8 cellular contexts compared by ENCODE assay signal in the genomic region with DNA sequence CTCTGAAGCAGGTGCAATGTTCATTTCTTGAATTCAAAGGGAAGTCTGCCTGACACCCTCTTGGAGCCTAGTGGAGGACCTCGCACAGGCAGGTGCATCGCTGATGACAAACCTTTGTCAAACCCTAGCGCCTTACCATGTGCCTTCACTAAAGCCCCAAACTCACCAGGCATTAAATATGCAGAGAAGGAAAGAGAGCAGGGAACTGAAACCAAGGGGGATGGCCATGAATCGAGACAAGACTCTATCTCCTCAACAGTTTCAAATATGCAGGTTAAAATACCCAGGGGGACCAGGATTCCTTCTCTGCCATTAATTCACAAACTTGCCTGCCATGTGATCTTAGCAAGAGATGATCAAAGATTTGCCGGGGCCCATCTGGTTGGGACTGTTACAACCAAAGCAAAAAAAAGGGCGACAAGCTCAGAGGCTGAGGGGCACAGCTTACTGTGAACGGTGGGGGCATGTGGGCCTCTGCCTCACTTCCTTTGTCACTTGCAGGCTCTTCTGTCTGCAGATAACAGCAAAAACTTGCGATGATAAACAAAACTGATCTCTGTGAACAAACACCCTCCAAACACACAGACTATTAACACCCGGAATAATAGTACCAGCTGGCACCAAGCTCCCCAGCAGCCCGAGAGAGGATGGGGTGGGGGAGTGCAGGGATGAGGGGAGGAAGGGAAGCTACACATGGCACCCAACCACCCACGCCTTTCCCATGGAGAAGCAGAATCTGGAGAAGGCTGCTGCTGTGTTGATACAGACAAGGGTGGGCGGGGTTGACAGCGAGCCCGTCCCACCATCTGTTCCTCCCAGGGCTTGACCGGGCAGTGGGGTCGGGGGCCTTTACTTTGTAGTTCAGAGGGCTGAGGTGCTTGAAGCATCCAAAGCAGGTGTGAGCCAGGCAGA. TPM values are rescaled to one million over a fixed set of nuclear protein-coding genes. Genes with fewer than 3 reads are reported as not detected.
DNase-seq lines count a peak whose midpoint lies in the region; ATAC-seq and TF ChIP-seq lines count a peak whose summit lies in the region.

No MANE protein-coding gene starts in this region.

- H3K4me1 Mint-ChIP-seq in type B pancreatic cell (ENCODE audit: unreplicated experiment): peaks cover 17% of the 10 kb centered on the region

- no peaks in the 10 kb centered on the region for H3K9me2 ChIP-seq in PC-9 (ENCODE audit: insufficient read depth)
- no peaks in the 10 kb centered on the region for H3K9me2 ChIP-seq in hepatocyte (replicated peaks; ENCODE audit: insufficient read depth)

- POLR2A ChIA-PET in PC-9 (lab: Charles Lee; ENCODE audit: unreplicated experiment): interaction anchor here (0.5 kb wide), 1 partner anchor 127 kb away, joined by 3 read pairs; no protein-coding TSS in a partner anchor

- 74% methylated on average over 16 of the region's 16 CpGs for WGBS in hepatocyte (ENCODE audit: low lambda C conversion rate, missing lambda C conversion rate)

- H3K9me3 ChIP-seq in PC-9 (ENCODE audit: insufficient read depth, low read depth) (no peaks in the 10 kb centered on the region), hepatocyte (ENCODE audit: low read depth) (no peaks in the 10 kb centered on the region), MG63 (no peaks in the 10 kb centered on the region)

- ATAC-seq in GM18861 (IDR thresholded peaks at IDR 0.05; ENCODE audit: unreplicated experiment): peak; percentile 63
- ATAC-seq in HG02973 (IDR thresholded peaks at IDR 0.05; ENCODE audit: unreplicated experiment): peak; percentile 51

- H3K4me1 ChIP-seq in PC-9 (replicated peaks; ENCODE audit: insufficient read depth) (no peaks in the 10 kb centered on the region), hepatocyte (ENCODE audit: insufficient read depth) (peaks cover 4% of the 10 kb centered on the region)

- peaks cover 57% of the 10 kb centered on the region for H3F3A ChIP-seq in PC-9 (ENCODE audit: insufficient read depth, low read depth)

- H3K36me3 ChIP-seq in PC-9 (ENCODE audit: low read depth) (peaks cover 16% of the 10 kb centered on the region; the same call in 1 of the 2 replicates), hepatocyte (replicated peaks; ENCODE audit: insufficient read depth, low read depth) (no peaks in the 10 kb centered on the region), MG63 (peaks cover 32% of the 10 kb centered on the region)

- H3K27me3 Mint-ChIP-seq in type B pancreatic cell: no peaks in the 10 kb centered on the region

- CTCF ChIA-PET in PC-9 (lab: Charles Lee): no interaction called here

- peaks cover 18% of the 10 kb centered on the region for H3K36me3 Mint-ChIP-seq in type B pancreatic cell

- H3K4me3 ChIP-seq in PC-9 (no peak overlapping the region), hepatocyte (no peak overlapping the region), MG63 (no peak overlapping the region)

- DNase-seq in C1 segment of cervical spinal cord (lab: John Stamatoyannopoulos, UW) (peak in 10 of 14 donors; percentile 26 to 73 (median 59)), PC-9 (no peak), hepatocyte (ENCODE audit: low spot score) (no peak), type B pancreatic cell (ENCODE audit: extremely low spot score, unreplicated experiment) (no peak), AG08395 (ENCODE audit: low spot score) (no peak), MG63 (no peak)

- no peak overlapping the region for H3K27ac Mint-ChIP-seq in type B pancreatic cell

- no peak overlapping the region for H3K4me2 ChIP-seq in PC-9
- no peak overlapping the region for H3K4me2 ChIP-seq in hepatocyte

- no peak overlapping the region for H3K4me3 Mint-ChIP-seq in type B pancreatic cell

- H3K9me3 Mint-ChIP-seq in type B pancreatic cell: no peaks in the 10 kb centered on the region

- no peaks in the 10 kb centered on the region for H3K79me2 ChIP-seq in PC-9 (ENCODE audit: low read depth)
- no peaks in the 10 kb centered on the region for H3K79me2 ChIP-seq in hepatocyte

- no peak for TF ChIP-seq CTCF in PC-9 (conservative IDR thresholded peaks at IDR 0.05)
- TF ChIP-seq CTCF in hepatocyte (IDR thresholded peaks at IDR 0.05; ENCODE audit: poor library complexity): no peak
- no peak for TF ChIP-seq CTCF in type B pancreatic cell (conservative IDR thresholded peaks at IDR 0.05)

- H4K20me1 ChIP-seq in PC-9 (ENCODE audit: insufficient read depth): peaks cover 10% of the 10 kb centered on the region; the same call in 1 of the 2 replicates
- H4K20me1 ChIP-seq in hepatocyte (ENCODE audit: insufficient read depth, poor library complexity, severe bottlenecking): no peaks in the 10 kb centered on the region

- H2AFZ ChIP-seq in PC-9: no peak overlapping the region
- no peak overlapping the region for H2AFZ ChIP-seq in hepatocyte

- TSS peak; percentile 1 for BruUV-seq in PC-9 (replicated peaks; lab: Mats Ljungman, UMichigan)

- H3K27me3 ChIP-seq in PC-9 (ENCODE audit: insufficient read depth, low read depth) (no peaks in the 10 kb centered on the region), hepatocyte (no peaks in the 10 kb centered on the region), MG63 (no peaks in the 10 kb centered on the region)

- intact Hi-C loops in PC-9 (cut with micrococcal nuclease; ENCODE audit: unreplicated experiment): loop anchor here (10.0 kb wide), 1 partner anchor 127 kb away; no protein-coding TSS in a partner anchor

- no peak overlapping the region for H3K27ac ChIP-seq in PC-9
- peak overlapping the region; percentile 28 for H3K27ac ChIP-seq in hepatocyte

RNA-seq across cellular contexts. Expression of gene TMEM63A, which starts 33.9 kb away (rescaled TPM):
- 115 and 126 TPM in 2 replicates for total RNA-seq in PC-9 (2021)
- 35.8 and 47.5 TPM in 2 replicates for total RNA-seq in hepatocyte
- 38.8 and 58.8 TPM in 2 replicates for polyA plus RNA-seq in hepatocyte
- total RNA-seq in type B pancreatic cell (ENCODE audit: low replicate concordance): 63.3 and 78.0 TPM in 2 replicates
- 1.3 and 5.5 TPM in 2 replicates for total RNA-seq in MG63 (2014; rRNA removed; shearing (Covaris generic); ENCODE audit: low replicate concordance)

RNA-seq across cellular contexts. Expression of gene EPHX1, which starts 38.4 kb away (rescaled TPM):
- total RNA-seq in PC-9 (2021) (288 and 313 TPM in 2 replicates), hepatocyte (122 and 133 TPM in 2 replicates), type B pancreatic cell (ENCODE audit: low replicate concordance) (65.2 and 86.1 TPM in 2 replicates)
- polyA plus RNA-seq in hepatocyte: 102 and 138 TPM in 2 replicates
- 80.7 and 111 TPM in 2 replicates for total RNA-seq in MG63 (2014; rRNA removed; shearing (Covaris generic); ENCODE audit: low replicate concordance)

RNA-seq across cellular contexts. Expression of gene LEFTY1, which starts 40.6 kb away (rescaled TPM):
- total RNA-seq in PC-9 (2021) (not detected in 2 replicates), hepatocyte (3.8 and 5.8 TPM in 2 replicates), type B pancreatic cell (ENCODE audit: low replicate concordance) (0.29 and 0.31 TPM in 2 replicates)
- polyA plus RNA-seq in hepatocyte: 3.9 and 4.5 TPM in 2 replicates
- total RNA-seq in MG63 (2014; rRNA removed; shearing (Covaris generic); ENCODE audit: low replicate concordance): not detected in 2 replicates

Comparison
In these comparisons a context has a peak if more than half of its experiments do, and no peak if none do; other contexts are left out.
1. DNase-seq: peak in C1 segment of cervical spinal cord (10 of 14); none in PC-9 (0 of 2), hepatocyte (single experiment), type B pancreatic cell (single experiment), AG08395 (single experiment) and MG63 (single experiment).